1 cellular context compared by ENCODE assay signal in the genomic region with DNA sequence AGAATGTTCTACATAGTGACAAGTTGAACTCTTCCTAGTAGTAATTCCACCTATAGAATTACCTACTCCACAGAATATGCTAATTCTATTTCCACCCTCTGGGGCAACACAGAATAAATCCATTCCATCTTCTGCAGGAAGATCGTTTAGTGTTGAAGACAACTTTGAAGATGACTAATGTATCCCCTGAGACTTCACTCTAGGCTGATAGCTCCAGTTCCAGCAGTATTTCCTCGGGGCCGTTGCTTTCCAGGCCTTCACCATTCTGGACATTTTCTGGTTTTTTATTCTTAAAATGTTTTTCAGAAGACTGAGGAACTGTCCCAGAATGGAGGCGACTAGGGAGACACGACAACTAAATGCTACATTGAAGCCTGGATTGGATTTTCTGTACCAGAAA.
TF ChIP-seq lines count a peak whose summit lies in the region.

No MANE protein-coding gene starts in this region.

TF ChIP-seq in K562, 482 proteins besides CTCF, POLR2A, EP300 and RAD21 (continued from another document):
- TF ChIP-seq, protein P1, sequence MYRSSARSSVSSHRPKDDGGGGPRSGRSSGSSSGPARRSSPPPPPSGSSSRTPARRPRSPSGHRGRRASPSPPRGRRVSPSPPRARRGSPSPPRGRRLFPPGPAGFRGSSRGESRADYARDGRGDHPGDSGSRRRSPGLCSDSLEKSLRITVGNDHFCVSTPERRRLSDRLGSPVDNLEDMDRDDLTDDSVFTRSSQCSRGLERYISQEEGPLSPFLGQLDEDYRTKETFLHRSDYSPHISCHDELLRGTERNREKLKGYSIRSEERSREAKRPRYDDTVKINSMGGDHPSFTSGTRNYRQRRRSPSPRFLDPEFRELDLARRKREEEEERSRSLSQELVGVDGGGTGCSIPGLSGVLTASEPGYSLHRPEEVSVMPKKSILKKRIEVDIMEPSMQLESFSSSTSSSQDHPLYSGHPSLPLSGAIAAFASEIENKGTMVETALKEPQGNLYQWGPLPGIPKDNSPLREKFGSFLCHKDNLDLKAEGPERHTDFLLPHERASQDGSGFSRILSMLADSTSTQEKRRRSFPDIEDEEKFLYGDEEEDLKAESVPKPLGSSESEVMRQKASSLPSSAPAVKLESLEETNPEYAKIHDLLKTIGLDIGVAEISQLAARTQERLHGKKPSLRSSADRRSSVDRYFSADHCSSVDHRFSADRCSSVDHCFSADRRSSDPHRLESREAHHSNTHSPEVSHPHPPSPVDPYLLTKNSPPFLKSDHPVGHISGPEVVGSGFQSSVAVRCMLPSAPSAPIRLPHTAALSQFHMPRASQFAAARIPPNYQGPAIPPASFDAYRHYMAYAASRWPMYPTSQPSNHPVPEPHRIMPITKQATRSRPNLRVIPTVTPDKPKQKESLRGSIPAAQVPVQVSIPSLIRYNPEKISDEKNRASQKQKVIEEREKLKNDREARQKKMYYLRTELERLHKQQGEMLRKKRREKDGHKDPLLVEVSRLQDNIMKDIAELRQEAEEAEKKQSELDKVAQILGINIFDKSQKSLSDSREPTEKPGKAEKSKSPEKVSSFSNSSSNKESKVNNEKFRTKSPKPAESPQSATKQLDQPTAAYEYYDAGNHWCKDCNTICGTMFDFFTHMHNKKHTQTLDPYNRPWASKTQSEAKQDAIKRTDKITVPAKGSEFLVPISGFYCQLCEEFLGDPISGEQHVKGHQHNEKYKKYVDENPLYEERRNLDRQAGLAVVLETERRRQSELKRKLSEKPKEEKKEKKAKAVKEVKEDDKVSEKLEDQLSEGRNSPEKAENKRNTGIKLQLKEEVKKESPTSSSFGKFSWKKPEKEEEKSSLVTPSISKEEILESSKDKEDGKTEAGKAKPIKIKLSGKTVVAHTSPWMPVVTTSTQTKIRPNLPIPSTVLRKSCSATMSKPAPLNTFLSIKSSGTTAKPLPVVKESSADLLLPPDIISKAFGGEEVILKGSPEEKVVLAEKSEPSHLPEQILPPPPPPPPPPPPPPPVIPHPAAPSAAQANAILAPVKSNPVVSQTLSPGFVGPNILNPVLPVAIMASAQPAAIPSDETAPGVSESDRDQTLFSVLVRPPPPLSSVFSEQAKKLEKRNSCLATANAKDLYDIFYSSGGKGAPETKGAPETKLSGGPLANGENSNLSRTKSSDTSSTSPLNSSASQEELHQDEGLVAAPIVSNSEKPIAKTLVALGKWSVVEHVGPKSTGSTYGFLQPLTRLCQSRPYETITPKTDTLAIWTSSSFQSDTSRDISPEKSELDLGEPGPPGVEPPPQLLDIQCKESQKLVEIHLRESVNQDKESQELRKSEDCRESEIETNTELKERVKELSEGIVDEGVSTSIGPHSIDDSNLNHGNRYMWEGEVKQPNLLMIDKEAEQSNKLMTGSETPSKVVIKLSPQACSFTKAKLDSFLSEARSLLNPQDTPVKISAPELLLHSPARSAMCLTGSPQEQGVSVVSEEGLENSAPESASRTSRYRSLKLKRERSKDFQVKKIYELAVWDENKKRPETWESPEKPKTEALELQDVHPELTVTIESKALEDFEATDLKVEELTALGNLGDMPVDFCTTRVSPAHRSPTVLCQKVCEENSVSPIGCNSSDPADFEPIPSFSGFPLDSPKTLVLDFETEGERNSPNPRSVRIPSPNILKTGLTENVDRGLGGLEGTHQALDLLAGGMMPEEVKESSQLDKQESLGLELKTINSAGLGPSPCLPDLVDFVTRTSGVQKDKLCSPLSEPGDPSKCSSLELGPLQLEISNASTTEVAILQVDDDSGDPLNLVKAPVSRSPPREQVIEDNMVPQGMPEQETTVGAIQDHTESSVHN (IDR thresholded peaks at IDR 0.05; ENCODE audit: borderline replicate concordance in 1 of 2, low read depth in 1 of 2), result no peak
- TF ChIP-seq PHB2 (IDR thresholded peaks at IDR 0.05; ENCODE audit: low read depth) (no peak), RFX5 (IDR thresholded peaks at IDR 0.05; ENCODE audit: low read depth, low read length) (no peak), MXI1 (IDR thresholded peaks at IDR 0.05; ENCODE audit: low read depth, low read length) (no peak)
